Comparison of ENCODE assay signal across 15 cellular contexts in genomic region chr1:99704356-99704816, GRCh38. TPM values are rescaled to one million over a fixed set of nuclear protein-coding genes. Genes with fewer than 3 reads are reported as not detected.
DNase-seq lines count a peak whose midpoint lies in the region; ATAC-seq and TF ChIP-seq lines count a peak whose summit lies in the region.
"Had no signal": no experiment of that assay in that cellular context is flagged by ENCODE, and none has a peak within 500 bp of the region (broad histone marks: within the 10 kb centered on the region; RNA-seq: fewer than 3 reads in every experiment).

No MANE protein-coding gene starts in this region.

- H3K4me3 ChIP-seq in left ventricle myocardium inferior (no peak overlapping the region), duodenal mucosa (ENCODE audit: low read depth in 1 of 2, low read length in 2 of 2) (peak overlapping the region; percentile 24 to 48), upper lobe of right lung (no peak overlapping the region), GM23248 (no peak overlapping the region)
- H3K4me3 ChIP-seq: adrenal gland had no signal

- H3K36me3 ChIP-seq in left ventricle myocardium inferior (peaks cover 3% of the 10 kb centered on the region), duodenal mucosa (ENCODE audit: control insufficient read depth in 1 of 2, insufficient read depth in 2 of 2, low read length in 2 of 2) (peaks cover 0 to 5% of the 10 kb centered on the region in 2 donors), upper lobe of right lung (peaks cover 2% of the 10 kb centered on the region), GM23248 (ENCODE audit: low read depth) (no peaks in the 10 kb centered on the region)
- H3K36me3 ChIP-seq: adrenal gland had no signal

- intact Hi-C loops in left ventricle myocardium inferior (cut with micrococcal nuclease): no loop called here
- intact Hi-C loops in Right ventricle myocardium inferior (cut with DNase I): no loop called here
- intact Hi-C loops in upper lobe of right lung (cut with DNase I): loop anchor here (10.0 kb wide), 1 partner anchor 520 kb away; no protein-coding TSS in a partner anchor

- ATAC-seq in Right ventricle myocardium inferior (no peak), upper lobe of right lung (peak; percentile 63), HG03342 (IDR thresholded peaks at IDR 0.05; ENCODE audit: unreplicated experiment) (no peak)
- ATAC-seq: foreskin keratinocyte had no signal

- no peaks in the 10 kb centered on the region for H3K27me3 ChIP-seq in left ventricle myocardium inferior (ENCODE audit: low read depth)
- no peaks in the 10 kb centered on the region for H3K27me3 ChIP-seq in duodenal mucosa (ENCODE audit: control insufficient read depth in 1 of 2, insufficient read depth in 2 of 2, low read length in 2 of 2)
- no peaks in the 10 kb centered on the region for H3K27me3 ChIP-seq in upper lobe of right lung
- no peaks in the 10 kb centered on the region for H3K27me3 ChIP-seq in GM23248 (replicated peaks; ENCODE audit: insufficient read depth)
- H3K27me3 ChIP-seq: adrenal gland, foreskin keratinocyte had no signal

- H2AFZ ChIP-seq in GM23248: no peak overlapping the region

- H3K4me1 ChIP-seq in left ventricle myocardium inferior (peaks cover 7% of the 10 kb centered on the region), duodenal mucosa (ENCODE audit: control insufficient read depth in 1 of 2, insufficient read depth in 2 of 2, low read length in 2 of 2) (peaks cover 0 to 7% of the 10 kb centered on the region in 2 donors), upper lobe of right lung (no peaks in the 10 kb centered on the region), GM23248 (ENCODE audit: insufficient read depth) (peaks cover 3% of the 10 kb centered on the region; the same call in 1 of the 2 replicates)
- H3K4me1 ChIP-seq: foreskin keratinocyte had no signal

- DNase-seq in left ventricle myocardium inferior (peak; percentile 18), Right ventricle myocardium inferior (ENCODE audit: missing footprints) (no peak), NCI-H524 (lab: John Stamatoyannopoulos, UW) (peak; percentile 36 to 82), upper lobe of right lung (peak; percentile 64), GM23248 (no peak), SIG-M5 treated with dmso at 0.1 percent for 504 hours (lab: John Stamatoyannopoulos, UW; ENCODE audit: unreplicated experiment) (no peak)
- DNase-seq: adrenal gland; foreskin keratinocyte; HCEC 1CT; NCI-H1092; NCI-H510A treated with DMSO at 0.1 percent for 48 hours; stimulated activated CD4-positive, alpha-beta T cell treated with anti-CD3 and anti-CD28 coated beads, Interleukin-4, amount 100 ng/mL, for 4 hours; stimulated activated naive CD4-positive, alpha-beta T cell treated with Interleukin-2 at 50 U/mL for 16 hours had no signal

- no peaks in the 10 kb centered on the region for H4K20me1 ChIP-seq in GM23248 (ENCODE audit: insufficient read depth)

- H3K79me2 ChIP-seq in GM23248 (ENCODE audit: insufficient read depth): no peaks in the 10 kb centered on the region

- no peak for TF ChIP-seq CTCF in left ventricle myocardium inferior (IDR thresholded peaks at IDR 0.05; ENCODE audit: borderline replicate concordance)
- no peak for TF ChIP-seq CTCF in upper lobe of right lung (IDR thresholded peaks at IDR 0.05)

- H3K9me2 ChIP-seq in GM23248 (ENCODE audit: insufficient read depth): no peaks in the 10 kb centered on the region

- peak overlapping the region; percentile 47 for H3K27ac ChIP-seq in left ventricle myocardium inferior (replicated peaks)
- H3K27ac ChIP-seq in duodenal mucosa (ENCODE audit: low read depth, low read length): no peak overlapping the region
- no peak overlapping the region for H3K27ac ChIP-seq in upper lobe of right lung
- no peak overlapping the region for H3K27ac ChIP-seq in GM23248
- H3K27ac ChIP-seq: adrenal gland, foreskin keratinocyte had no signal

- H3K9ac ChIP-seq in duodenal mucosa (ENCODE audit: low read depth in 1 of 2, low read length in 2 of 2): no peak overlapping the region
- H3K9ac ChIP-seq in GM23248: no peak overlapping the region

- in situ Hi-C loops in GM23248 (cut with MboI): loop anchor here (25.0 kb wide), 1 partner anchor 917 kb away; no protein-coding TSS in a partner anchor

- H3K9me3 ChIP-seq in left ventricle myocardium inferior (replicated peaks) (peaks cover 11% of the 10 kb centered on the region), duodenal mucosa (ENCODE audit: control insufficient read depth in 1 of 2, low read length in 2 of 2) (no peaks in the 10 kb centered on the region), upper lobe of right lung (no peaks in the 10 kb centered on the region), GM23248 (ENCODE audit: low read depth) (no peaks in the 10 kb centered on the region)
- H3K9me3 ChIP-seq: adrenal gland had no signal

- no peak overlapping the region for H3K4me2 ChIP-seq in GM23248 (ENCODE audit: unreplicated experiment)

- no peaks in the 10 kb centered on the region for H3F3A ChIP-seq in GM23248 (ENCODE audit: insufficient read depth)

- WGBS in GM23248 (ENCODE audit: low coverage in 1 of 2, low lambda C conversion rate in 2 of 2, missing lambda C conversion rate in 2 of 2), 2 experiments: 81% methylated on average over 17 of the region's 17 CpGs

RNA-seq across cellular contexts. Expression of gene PALMD, which starts 58.5 kb away (rescaled TPM):
- total RNA-seq in left ventricle myocardium inferior (123 TPM), Right ventricle myocardium inferior (122 TPM), upper lobe of right lung (21.5 TPM)
- total RNA-seq in GM23248 (2014; rRNA removed; shearing (Covaris generic)): 0.11 TPM in 1 of 2 replicates, not detected in the other
- 0.09 and 0.10 TPM in 2 replicates for polyA plus RNA-seq in GM23248 (2016; fragmentation: Nextera tagmentation; extraction: Ambion mirVana)

Comparison
In these comparisons a context has a peak if more than half of its experiments do, and no peak if none do; other contexts are left out.
1. DNase-seq: peak in left ventricle myocardium inferior (single experiment), NCI-H524 (2 of 2) and upper lobe of right lung (single experiment); none in Right ventricle myocardium inferior (single experiment), GM23248 (single experiment) and SIG-M5 treated with dmso at 0.1 percent for 504 hours (single experiment).
2. H3K4me3 ChIP-seq: peak in duodenal mucosa (2 of 2); none in left ventricle myocardium inferior (single experiment), upper lobe of right lung (single experiment) and GM23248 (single experiment).
3. RNA of gene PALMD, which starts 58.5 kb away (total RNA-seq): 123 TPM in left ventricle myocardium inferior (single experiment), 122 TPM in Right ventricle myocardium inferior (single experiment) and 21.5 TPM in upper lobe of right lung (single experiment); 0.11 TPM in GM23248; every median in the first group is over 10 times any median in the second.